ENCODE assay signal across 9 cellular contexts in the genomic region with DNA sequence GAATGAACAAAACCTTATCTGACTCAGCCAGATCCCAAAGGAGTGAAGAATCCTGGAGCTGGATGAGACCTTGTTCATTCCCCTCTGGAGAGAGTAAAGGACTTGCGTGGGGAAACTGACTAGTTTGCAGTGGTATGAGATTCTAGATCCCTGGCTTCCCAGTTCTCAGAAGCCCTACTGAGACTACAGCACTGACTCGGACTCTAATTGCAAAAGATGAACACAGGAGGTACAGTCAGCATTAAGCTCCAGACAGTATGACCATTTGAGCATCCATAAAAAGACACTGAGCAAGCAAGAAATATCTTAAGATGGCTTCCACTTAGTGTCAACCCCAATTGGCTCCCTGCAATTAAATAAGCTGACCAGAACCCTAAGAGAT. TPM values are rescaled to one million over a fixed set of nuclear protein-coding genes. Genes with fewer than 3 reads are reported as not detected.
A peak's percentile ranks its signal among the peaks of the same experiment; 100 is the strongest.
DNase-seq lines count a peak whose midpoint lies in the region; ATAC-seq, FAIRE-seq and TF ChIP-seq lines count a peak whose summit lies in the region.
"Had no signal": no experiment of that assay in that cellular context is flagged by ENCODE, and none has a peak within 500 bp of the region (broad histone marks: within the 10 kb centered on the region; RNA-seq: fewer than 3 reads in every experiment).

No MANE protein-coding gene starts in this region.

- peak overlapping the region; percentile 86 for H3K27ac Mint-ChIP-seq in activated CD8-positive, alpha-beta T cell treated with anti-CD3 and anti-CD28 coated beads, Interleukin-2, amount 10 ng/mL, durations not matched to agents 7 days and 5 days

- no peak for ATAC-seq in activated CD8-positive, alpha-beta T cell treated with anti-CD3 and anti-CD28 coated beads, Interleukin-2, amount 10 ng/mL, durations not matched to agents 7 days and 5 days
- ATAC-seq in heart left ventricle, result peak in 2 of 4 donors; percentile 31 to 32

- H3K9me3 Mint-ChIP-seq in activated CD8-positive, alpha-beta T cell treated with anti-CD3 and anti-CD28 coated beads, Interleukin-2, amount 10 ng/mL, durations not matched to agents 7 days and 5 days (ENCODE audit: insufficient read depth), result no peaks in the 10 kb centered on the region

- H3K9me3 ChIP-seq in GM23248 (ENCODE audit: low read depth) (no peaks in the 10 kb centered on the region), heart left ventricle (no peaks in the 10 kb centered on the region), skeletal muscle tissue (ENCODE audit: control insufficient read depth in 3 of 3, low read length in 3 of 3) (no peaks in the 10 kb centered on the region)

- H3K4me3 ChIP-seq in GM23248 (peak overlapping the region; percentile 78), heart left ventricle (peak overlapping the region in 1 of 12 donors; percentile 2), skeletal muscle tissue (ENCODE audit: low read length in 3 of 3) (no peak overlapping the region)

- H3K27me3 ChIP-seq in GM23248 (replicated peaks; ENCODE audit: insufficient read depth) (no peaks in the 10 kb centered on the region), heart left ventricle (no peaks in the 10 kb centered on the region), skeletal muscle tissue (ENCODE audit: control insufficient read depth in 3 of 3, insufficient read depth in 3 of 3, low read length in 3 of 3) (no peaks in the 10 kb centered on the region)

- peak overlapping the region; percentile 96 for H3K27ac ChIP-seq in GM23248
- peak overlapping the region; percentile 53 to 100 (median 68) for H3K27ac ChIP-seq in heart left ventricle
- peak overlapping the region; percentile 3 for H3K27ac ChIP-seq in skeletal muscle tissue (ENCODE audit: low read depth, low read length)

- peak overlapping the region; percentile 98 for H3K9ac ChIP-seq in GM23248
- H3K9ac ChIP-seq in skeletal muscle tissue (ENCODE audit: low read depth in 1 of 3, low read length in 3 of 3), result peak overlapping the region in 1 of 3 donors; percentile 7

- H3K4me2 ChIP-seq in GM23248 (ENCODE audit: unreplicated experiment), result peak overlapping the region; percentile 99

- H4K20me1 ChIP-seq in GM23248 (ENCODE audit: insufficient read depth), result no peaks in the 10 kb centered on the region

- DNase-seq in GM23248 (peak; percentile 86), heart left ventricle (no peak), NCI-H1417 (lab: John Stamatoyannopoulos, UW) (no peak), GM12892 (ENCODE audit: insufficient read length) (no peak), DMS114 treated with DMSO at 0.1 percent for 48 hours (lab: John Stamatoyannopoulos, UW; ENCODE audit: unreplicated experiment) (no peak)
- DNase-seq in activated CD8-positive, alpha-beta T cell treated with anti-CD3 and anti-CD28 coated beads, Interleukin-2, amount 10 ng/mL, durations not matched to agents 7 days and 5 days, result no peak
- DNase-seq in stimulated activated CD4-positive, alpha-beta T cell treated with anti-CD3 and anti-CD28 coated beads, Interleukin-4, amount 100 ng/mL, for 1 hour, result no peak
- DNase-seq: retina had no signal

- in situ Hi-C loops in GM23248 (cut with MboI), result no loop called here

- 0 to 2% methylated on average over 2 of the region's 2 CpGs for WGBS in GM23248 (ENCODE audit: low coverage in 1 of 2, low lambda C conversion rate in 2 of 2, missing lambda C conversion rate in 2 of 2), 2 experiments
- WGBS in heart left ventricle, 4 donors, result 51 to 69% (median 62%) methylated on average over 2 of the region's 2 CpGs

- H3K4me1 Mint-ChIP-seq in activated CD8-positive, alpha-beta T cell treated with anti-CD3 and anti-CD28 coated beads, Interleukin-2, amount 10 ng/mL, durations not matched to agents 7 days and 5 days (ENCODE audit: low read depth), result peaks cover 70% of the 10 kb centered on the region

- H3K36me3 Mint-ChIP-seq in activated CD8-positive, alpha-beta T cell treated with anti-CD3 and anti-CD28 coated beads, Interleukin-2, amount 10 ng/mL, durations not matched to agents 7 days and 5 days (ENCODE audit: low read depth), result peaks cover 80% of the 10 kb centered on the region

- peaks cover 71% of the 10 kb centered on the region for H3F3A ChIP-seq in GM23248 (ENCODE audit: insufficient read depth)

- no peak for TF ChIP-seq CTCF in heart left ventricle (IDR thresholded peaks at IDR 0.05)

- POLR2A ChIA-PET in activated CD8-positive, alpha-beta T cell treated with anti-CD3 and anti-CD28 coated beads, Interleukin-2, amount 10 ng/mL, durations not matched to agents 7 days and 5 days (lab: Charles Lee), result interaction anchor here (1.0 to 10.3 kb wide), 3 partner anchors 13 to 104 kb away, joined by 3 to 256 read pairs (median 3); no protein-coding TSS in a partner anchor

- H3K9me2 ChIP-seq in GM23248 (ENCODE audit: insufficient read depth), result no peaks in the 10 kb centered on the region

- CTCF ChIA-PET in activated CD8-positive, alpha-beta T cell treated with anti-CD3 and anti-CD28 coated beads, Interleukin-2, amount 10 ng/mL, durations not matched to agents 7 days and 5 days (lab: Charles Lee), result interaction anchor here (0.6 to 2.2 kb wide), 9 partner anchors 7 to 140 kb away, joined by 3 to 10 read pairs (median 4); a partner anchor contains a TSS

- H3K27me3 Mint-ChIP-seq in activated CD8-positive, alpha-beta T cell treated with anti-CD3 and anti-CD28 coated beads, Interleukin-2, amount 10 ng/mL, durations not matched to agents 7 days and 5 days (ENCODE audit: low read depth), result no peaks in the 10 kb centered on the region

- no peak for FAIRE-seq in GM12892 (lab: Jason Lieb, UNC)

- H2AFZ ChIP-seq in GM23248, result 0 out of 2 replicates have a peak overlapping the region, but pooled peaks have one; percentile 1

- peaks cover 82% of the 10 kb centered on the region for H3K79me2 ChIP-seq in GM23248 (ENCODE audit: insufficient read depth)

- H3K36me3 ChIP-seq in GM23248 (ENCODE audit: low read depth), result no peaks in the 10 kb centered on the region
- peaks cover 0 to 14% (median 0%) of the 10 kb centered on the region in 9 donors for H3K36me3 ChIP-seq in heart left ventricle
- peaks cover 0 to 4% (median 0%) of the 10 kb centered on the region in 3 donors for H3K36me3 ChIP-seq in skeletal muscle tissue (ENCODE audit: control insufficient read depth in 3 of 3, insufficient read depth in 3 of 3, low read length in 3 of 3)

- H3K4me3 Mint-ChIP-seq in activated CD8-positive, alpha-beta T cell treated with anti-CD3 and anti-CD28 coated beads, Interleukin-2, amount 10 ng/mL, durations not matched to agents 7 days and 5 days, result peak overlapping the region; percentile 95

- intact Hi-C loops in heart left ventricle (cut with DNase I), result loop anchor here in 1 of 10 donors (10.0 kb wide), 1 partner anchor 242 kb away; a partner anchor contains a TSS

- peaks cover 57% of the 10 kb centered on the region for H3K4me1 ChIP-seq in GM23248 (ENCODE audit: insufficient read depth)
- peaks cover 15 to 86% (median 61%) of the 10 kb centered on the region in 12 donors for H3K4me1 ChIP-seq in heart left ventricle
- H3K4me1 ChIP-seq in skeletal muscle tissue (ENCODE audit: control insufficient read depth in 3 of 3, insufficient read depth in 3 of 3, low read length in 3 of 3), result peaks cover 52 to 74% (median 68%) of the 10 kb centered on the region in 3 donors

- TF ChIP-seq POLR2A in heart left ventricle (IDR thresholded peaks at IDR 0.05) (no peak), GM12892 (IDR thresholded peaks at IDR 0.05; ENCODE audit: low read depth, low read length) (no peak)

RNA-seq across cellular contexts. Expression of a gene that starts 6.8 kb away (rescaled TPM):
- total RNA-seq in GM23248 (2014; rRNA removed; shearing (Covaris generic)), result 9.1 and 9.9 TPM in 2 replicates
- polyA plus RNA-seq in GM23248 (2016; fragmentation: Nextera tagmentation; extraction: Ambion mirVana), result 6.0 and 7.0 TPM in 2 replicates
- total RNA-seq in activated CD8-positive, alpha-beta T cell treated with anti-CD3 and anti-CD28 coated beads, Interleukin-2, amount 10 ng/mL, durations not matched to agents 7 days and 5 days, result 100 to 1,000 TPM; 102 TPM
- 10 to 100 TPM; 16.5 to 35.0 (median 24.7) TPM for total RNA-seq in heart left ventricle
- 10 to 100 TPM in 1 of 2 donors, 1 to 10 TPM in 1; 9.6 to 10.4 TPM for polyA plus RNA-seq in heart left ventricle
- total RNA-seq in skeletal muscle tissue, result 14.6 TPM
- 26.0 TPM for polyA plus RNA-seq in GM12892 (2012; ENCODE audit: missing spikeins)

RNA-seq across cellular contexts. Expression of a gene that starts 23.8 kb away (rescaled TPM):
- 132 and 177 TPM in 2 replicates for total RNA-seq in GM23248 (2014; rRNA removed; shearing (Covaris generic))
- polyA plus RNA-seq in GM23248 (2016; fragmentation: Nextera tagmentation; extraction: Ambion mirVana), result 143 and 154 TPM in 2 replicates
- 100 to 1,000 TPM; 165 to 175 TPM for total RNA-seq in activated CD8-positive, alpha-beta T cell treated with anti-CD3 and anti-CD28 coated beads, Interleukin-2, amount 10 ng/mL, durations not matched to agents 7 days and 5 days
- total RNA-seq in heart left ventricle, result 10 to 100 TPM; 30.5 to 58.7 (median 49.7) TPM
- polyA plus RNA-seq in heart left ventricle, result 10 to 100 TPM; 15.7 to 84.1 TPM
- total RNA-seq in skeletal muscle tissue, result 71.0 TPM
- polyA plus RNA-seq in GM12892 (2012; ENCODE audit: missing spikeins), result 109 TPM

RNA-seq across cellular contexts. Expression of a gene that starts 58.4 kb away (rescaled TPM):
- 21.7 and 23.8 TPM in 2 replicates for total RNA-seq in GM23248 (2014; rRNA removed; shearing (Covaris generic))
- polyA plus RNA-seq in GM23248 (2016; fragmentation: Nextera tagmentation; extraction: Ambion mirVana) (57.8 and 64.1 TPM in 2 replicates), heart left ventricle (10 to 100 TPM; 10.5 to 21.7 TPM)
- 10 to 100 TPM; 74.4 to 76.8 TPM for total RNA-seq in activated CD8-positive, alpha-beta T cell treated with anti-CD3 and anti-CD28 coated beads, Interleukin-2, amount 10 ng/mL, durations not matched to agents 7 days and 5 days
- total RNA-seq in heart left ventricle (10 to 100 TPM; 21.7 to 58.0 (median 24.5) TPM), skeletal muscle tissue (9.4 TPM)
- 1.7 TPM for polyA plus RNA-seq in GM12892 (2012; ENCODE audit: missing spikeins)

Comparison
In these comparisons a context has a peak if more than half of its experiments do, and no peak if none do; other contexts are left out.
1. H3K27ac ChIP-seq: peak in every context shown above with its lines; median percentile 96 in GM23248; 68 in heart left ventricle; 3 in skeletal muscle tissue.